ENCODE assay signal across 1 cellular context in genomic region chr3:112101946-112102345, GRCh38.
TF ChIP-seq lines count a peak whose summit lies in the region.

No MANE protein-coding gene starts in this region.

TF ChIP-seq in WTC11, 78 proteins besides CTCF, POLR2A, EP300 and RAD21 (continued from another document):
- no peak for TF ChIP-seq ELF4 (CRISPR knock-in tag; IDR thresholded peaks at IDR 0.05; ENCODE audit: low read depth)
- no peak for TF ChIP-seq E2F1 (CRISPR knock-in tag; IDR thresholded peaks at IDR 0.05)
- no peak for TF ChIP-seq ZNF232 (CRISPR knock-in tag; IDR thresholded peaks at IDR 0.05)
- no peak for TF ChIP-seq HMGXB4 (CRISPR knock-in tag; IDR thresholded peaks at IDR 0.05)
- TF ChIP-seq ZMAT4 (CRISPR knock-in tag; IDR thresholded peaks at IDR 0.05) = no peak
- TF ChIP-seq USF1 (CRISPR knock-in tag; IDR thresholded peaks at IDR 0.05) = no peak
- no peak for TF ChIP-seq SOX15 (CRISPR knock-in tag; IDR thresholded peaks at IDR 0.05)
- no peak for TF ChIP-seq E2F4 (CRISPR knock-in tag; IDR thresholded peaks at IDR 0.05; ENCODE audit: borderline replicate concordance, low read depth)
- TF ChIP-seq IRF1 (CRISPR knock-in tag; IDR thresholded peaks at IDR 0.05) = no peak
- TF ChIP-seq CBFB (CRISPR knock-in tag; IDR thresholded peaks at IDR 0.05; ENCODE audit: low read depth) = no peak
